In the genomic region with DNA sequence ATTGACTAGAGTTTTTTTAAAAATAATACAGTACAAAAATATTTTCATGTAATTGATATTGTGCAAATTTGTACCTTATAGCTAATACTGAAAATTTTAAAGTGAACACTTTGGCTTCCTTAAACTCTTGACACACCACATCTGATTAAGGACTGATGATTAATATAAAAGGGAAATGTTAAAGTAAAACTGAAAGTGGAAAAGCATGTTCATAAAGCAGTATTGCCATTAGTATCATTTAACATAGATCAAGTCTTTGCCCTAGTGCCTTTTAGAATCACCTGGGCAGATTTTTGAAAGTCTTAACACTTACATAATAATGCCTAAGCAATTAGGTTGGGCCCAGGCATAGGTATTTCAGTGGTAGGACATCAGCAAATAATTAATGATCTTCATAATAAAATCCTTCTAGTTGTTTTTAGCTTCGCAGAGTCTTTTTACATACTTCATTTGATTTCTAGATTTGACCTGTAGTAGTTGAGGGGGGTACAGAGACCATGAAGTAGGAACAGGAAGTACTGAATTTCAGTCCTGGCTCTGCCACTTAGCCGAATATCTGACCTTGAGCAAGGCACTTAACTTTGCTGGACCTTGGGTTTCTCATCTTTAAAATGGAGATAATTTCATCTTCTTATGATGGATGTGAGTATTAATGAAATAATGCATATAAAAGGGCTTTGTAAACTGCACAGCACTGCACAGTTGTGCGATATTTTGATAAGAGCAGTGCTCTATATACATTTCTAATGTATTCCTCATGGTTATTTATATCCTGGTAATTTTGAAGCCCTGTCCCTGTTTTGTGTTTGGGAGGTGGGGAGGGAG, we compare ENCODE assay signal across 10 cellular contexts. TPM values are rescaled to one million over a fixed set of nuclear protein-coding genes. Genes with fewer than 3 reads are reported as not detected.
DNase-seq lines count a peak whose midpoint lies in the region; FAIRE-seq and TF ChIP-seq lines count a peak whose summit lies in the region.
"Had no signal": no experiment of that assay in that cellular context is flagged by ENCODE, and none has a peak within 500 bp of the region (broad histone marks: within the 10 kb centered on the region; RNA-seq: fewer than 3 reads in every experiment).

No MANE protein-coding gene starts in this region.

- intact Hi-C loops in kidney (cut with DNase I), result no loop called here
- intact Hi-C loops in vagina (cut with DNase I), result no loop called here
- intact Hi-C loops in ovary (cut with DNase I), result no loop called here

- H3K4me3 ChIP-seq in kidney (ENCODE audit: low read length in 2 of 2) (no peak overlapping the region), vagina (no peak overlapping the region), ovary (no peak overlapping the region)
- H3K4me3 ChIP-seq: right atrium auricular region had no signal

- CTCF ChIA-PET in activated naive CD4-positive, alpha-beta T cell treated with anti-CD3 and anti-CD28 coated beads, Interleukin-2, amount 10 ng/mL, durations not matched to agents 7 days and 5 days (lab: Charles Lee), result no interaction called here

- DNase-seq in activated naive CD4-positive, alpha-beta T cell treated with anti-CD3 and anti-CD28 coated beads, Interleukin-2, amount 10 ng/mL, durations not matched to agents 7 days and 5 days, result no peak
- no peak for DNase-seq in activated naive CD4-positive, alpha-beta T cell treated with Interleukin-2 at 50 U/mL for 16 hours
- DNase-seq in T-helper 2 cell treated with Interferon-gamma antibody and Interleukin-4, amounts not matched to agents 5 μg/mL and 100 μg/mL, for 36 hours (ENCODE audit: low spot score), result no peak
- DNase-seq in kidney (no peak), vagina (ENCODE audit: extremely low spot score in 2 of 2) (no peak), ovary (no peak), HuH-7 (ENCODE audit: low spot score) (no peak), ureter (ENCODE audit: low spot score) (no peak)
- DNase-seq: NCI-H187 treated with DMSO at 0.1 percent for 48 hours had no signal

- H3K36me3 Mint-ChIP-seq in activated naive CD4-positive, alpha-beta T cell treated with anti-CD3 and anti-CD28 coated beads, Interleukin-2, amount 10 ng/mL, durations not matched to agents 7 days and 5 days, result peaks cover 23% of the 10 kb centered on the region
- peaks cover 13% of the 10 kb centered on the region for H3K36me3 Mint-ChIP-seq in T-helper 2 cell treated with Interferon-gamma antibody and Interleukin-4, amounts not matched to agents 5 μg/mL and 100 μg/mL, for 36 hours (ENCODE audit: low read depth)

- H3K4me1 Mint-ChIP-seq in activated naive CD4-positive, alpha-beta T cell treated with anti-CD3 and anti-CD28 coated beads, Interleukin-2, amount 10 ng/mL, durations not matched to agents 7 days and 5 days, result peaks cover 29% of the 10 kb centered on the region
- H3K4me1 Mint-ChIP-seq in T-helper 2 cell treated with Interferon-gamma antibody and Interleukin-4, amounts not matched to agents 5 μg/mL and 100 μg/mL, for 36 hours (ENCODE audit: low read depth), result peaks cover 31% of the 10 kb centered on the region

- H3K9me3 Mint-ChIP-seq in activated naive CD4-positive, alpha-beta T cell treated with anti-CD3 and anti-CD28 coated beads, Interleukin-2, amount 10 ng/mL, durations not matched to agents 7 days and 5 days, result no peaks in the 10 kb centered on the region
- H3K9me3 Mint-ChIP-seq in T-helper 2 cell treated with Interferon-gamma antibody and Interleukin-4, amounts not matched to agents 5 μg/mL and 100 μg/mL, for 36 hours, result no peaks in the 10 kb centered on the region

- TF ChIP-seq CTCF in kidney (IDR thresholded peaks at IDR 0.05; ENCODE audit: borderline replicate concordance, extremely low read depth, insufficient read depth), result no peak
- no peak for TF ChIP-seq CTCF in vagina (IDR thresholded peaks at IDR 0.05)
- TF ChIP-seq CTCF in ovary (IDR thresholded peaks at IDR 0.05), result no peak

- TF ChIP-seq POLR2A in vagina (IDR thresholded peaks at IDR 0.05) (no peak), ovary (IDR thresholded peaks at IDR 0.05) (no peak)

- TF ChIP-seq EP300 in ovary (IDR thresholded peaks at IDR 0.05), result no peak

- H3K27me3 ChIP-seq in vagina (no peaks in the 10 kb centered on the region), ovary (no peaks in the 10 kb centered on the region)
- H3K27me3 ChIP-seq: right atrium auricular region had no signal

- FAIRE-seq in kidney (lab: Jason Lieb, UNC), result peak; percentile 82

- no peaks in the 10 kb centered on the region for H3K27me3 Mint-ChIP-seq in activated naive CD4-positive, alpha-beta T cell treated with anti-CD3 and anti-CD28 coated beads, Interleukin-2, amount 10 ng/mL, durations not matched to agents 7 days and 5 days
- no peaks in the 10 kb centered on the region for H3K27me3 Mint-ChIP-seq in T-helper 2 cell treated with Interferon-gamma antibody and Interleukin-4, amounts not matched to agents 5 μg/mL and 100 μg/mL, for 36 hours (ENCODE audit: low read depth)

- no peak overlapping the region for H3K4me3 Mint-ChIP-seq in activated naive CD4-positive, alpha-beta T cell treated with anti-CD3 and anti-CD28 coated beads, Interleukin-2, amount 10 ng/mL, durations not matched to agents 7 days and 5 days
- no peak overlapping the region for H3K4me3 Mint-ChIP-seq in T-helper 2 cell treated with Interferon-gamma antibody and Interleukin-4, amounts not matched to agents 5 μg/mL and 100 μg/mL, for 36 hours

- 60 to 70% (median 61%) methylated on average over 3 of the region's 3 CpGs for WGBS in ovary, 3 donors

- H3K9me3 ChIP-seq in kidney (ENCODE audit: control insufficient read depth in 1 of 2, low read length in 2 of 2), result no peaks in the 10 kb centered on the region
- H3K9me3 ChIP-seq in vagina, result no peaks in the 10 kb centered on the region
- no peaks in the 10 kb centered on the region for H3K9me3 ChIP-seq in ovary
- H3K9me3 ChIP-seq: right atrium auricular region had no signal

- H3K36me3 ChIP-seq in kidney (ENCODE audit: control insufficient read depth in 1 of 2, insufficient read depth in 2 of 2, low read length in 2 of 2) (peaks cover under 1 to 2% of the 10 kb centered on the region in 2 donors), vagina (no peaks in the 10 kb centered on the region), ovary (no peaks in the 10 kb centered on the region)

- H3K27ac ChIP-seq in kidney (ENCODE audit: low read depth in 2 of 2, low read length in 2 of 2), result peak overlapping the region in 1 of 2 donors; percentile 14
- H3K27ac ChIP-seq in vagina, result peak overlapping the region; percentile 30
- H3K27ac ChIP-seq in ovary, result peak overlapping the region in 1 of 2 donors; percentile 13

- H3K9ac ChIP-seq in kidney (ENCODE audit: low read length in 2 of 2), result no peak overlapping the region

- H3K4me1 ChIP-seq in kidney (ENCODE audit: control insufficient read depth in 1 of 2, insufficient read depth in 1 of 2, low read depth in 1 of 2, low read length in 2 of 2) (peaks cover 0 to 7% of the 10 kb centered on the region in 2 donors), vagina (peaks cover 18% of the 10 kb centered on the region), ovary (ENCODE audit: insufficient read depth) (peaks cover 5% of the 10 kb centered on the region)

- peak overlapping the region; percentile 24 for H3K27ac Mint-ChIP-seq in activated naive CD4-positive, alpha-beta T cell treated with anti-CD3 and anti-CD28 coated beads, Interleukin-2, amount 10 ng/mL, durations not matched to agents 7 days and 5 days
- peak overlapping the region; percentile 38 for H3K27ac Mint-ChIP-seq in T-helper 2 cell treated with Interferon-gamma antibody and Interleukin-4, amounts not matched to agents 5 μg/mL and 100 μg/mL, for 36 hours

RNA-seq across cellular contexts. Expression of a gene that starts 43.7 kb away (rescaled TPM):
- total RNA-seq in kidney (83.1 TPM), vagina (77.6 TPM), ovary (100 to 1,000 TPM in 1 of 7 donors, 10 to 100 TPM in 6; 63.8 to 110 (median 79.8) TPM), ureter (140 TPM)
- polyA plus RNA-seq in kidney (ENCODE audit: insufficient read depth, low read depth, low replicate concordance) (39.8 TPM), ovary (10 to 100 TPM; 46.4 to 60.1 TPM)
